In genomic region chr12:104177663-104178501, GRCh38 we compare ENCODE assay signal across 8 cellular contexts. TPM values are rescaled to one million over a fixed set of nuclear protein-coding genes. Genes with fewer than 3 reads are reported as not detected.
DNase-seq lines count a peak whose midpoint lies in the region; ATAC-seq lines count a peak whose summit lies in the region.

No MANE protein-coding gene starts in this region.

- H3K27ac Mint-ChIP-seq in activated CD4-positive, alpha-beta memory T cell treated with anti-CD3 and anti-CD28 coated beads, Interleukin-2, amount 10 ng/mL, durations not matched to agents 7 days and 5 days: no peak overlapping the region

- ATAC-seq in right cardiac atrium (peak; percentile 91 to 93), HG02610 (IDR thresholded peaks at IDR 0.05; ENCODE audit: unreplicated experiment) (no peak), GM18858 (IDR thresholded peaks at IDR 0.05; ENCODE audit: unreplicated experiment) (no peak)
- peak; percentile 59 for ATAC-seq in stimulated activated naive CD8-positive, alpha-beta T cell treated with anti-CD3 and anti-CD28 coated beads, Interleukin-15, Interleukin-2, amounts not matched to agents 100 U/mL and 50 U/mL, for 24 hours

- no peaks in the 10 kb centered on the region for H3K36me3 Mint-ChIP-seq in activated CD4-positive, alpha-beta memory T cell treated with anti-CD3 and anti-CD28 coated beads, Interleukin-2, amount 10 ng/mL, durations not matched to agents 7 days and 5 days (ENCODE audit: low read depth)

- CTCF ChIA-PET in activated CD4-positive, alpha-beta memory T cell treated with anti-CD3 and anti-CD28 coated beads, Interleukin-2, amount 10 ng/mL, durations not matched to agents 7 days and 5 days (lab: Charles Lee): interaction anchor here (0.6 kb wide), 1 partner anchor 114 kb away, joined by 5 read pairs; no protein-coding TSS in a partner anchor

- no peak overlapping the region for H3K4me3 ChIP-seq in right cardiac atrium (ENCODE audit: low read length)

- no peaks in the 10 kb centered on the region for H3K27me3 ChIP-seq in right cardiac atrium (ENCODE audit: control insufficient read depth, insufficient read depth)

- peak; percentile 86 for DNase-seq in A172 (ENCODE audit: low spot score)
- DNase-seq in HT1080 (ENCODE audit: low read depth): peak; percentile 91
- DNase-seq in activated CD4-positive, alpha-beta memory T cell treated with anti-CD3 and anti-CD28 coated beads, Interleukin-2, amount 10 ng/mL, durations not matched to agents 7 days and 5 days: peak; percentile 46
- peak; percentile 84 to 94 (median 86) for DNase-seq in right cardiac atrium
- peak; percentile 19 for DNase-seq in stimulated activated naive CD8-positive, alpha-beta T cell treated with anti-CD3 and anti-CD28 coated beads, Interleukin-15, Interleukin-2, amounts not matched to agents 100 U/mL and 50 U/mL, for 24 hours
- no peak for DNase-seq in NAMALWA (ENCODE audit: low spot score)

- peak overlapping the region; percentile 51 for H3K27ac ChIP-seq in right cardiac atrium (ENCODE audit: low read length)

- no peak overlapping the region for H3K4me3 Mint-ChIP-seq in activated CD4-positive, alpha-beta memory T cell treated with anti-CD3 and anti-CD28 coated beads, Interleukin-2, amount 10 ng/mL, durations not matched to agents 7 days and 5 days

- WGBS in right cardiac atrium: 28% methylated on average over 8 of the region's 8 CpGs

- intact Hi-C loops in right cardiac atrium (cut with DNase I): no loop called here

- peaks cover 19% of the 10 kb centered on the region for H3K4me1 Mint-ChIP-seq in activated CD4-positive, alpha-beta memory T cell treated with anti-CD3 and anti-CD28 coated beads, Interleukin-2, amount 10 ng/mL, durations not matched to agents 7 days and 5 days

- no peaks in the 10 kb centered on the region for H3K9me3 ChIP-seq in right cardiac atrium (ENCODE audit: control insufficient read depth, low read length)

- POLR2A ChIA-PET in activated CD4-positive, alpha-beta memory T cell treated with anti-CD3 and anti-CD28 coated beads, Interleukin-2, amount 10 ng/mL, durations not matched to agents 7 days and 5 days (lab: Charles Lee): interaction anchor here (1.0 kb wide), 1 partner anchor 40 kb away, joined by 4 read pairs; the partner anchor contains the start of gene NFYB

- H3K4me1 ChIP-seq in right cardiac atrium (ENCODE audit: control insufficient read depth, insufficient read depth, low read length): no peaks in the 10 kb centered on the region

- no peaks in the 10 kb centered on the region for H3K9me3 Mint-ChIP-seq in activated CD4-positive, alpha-beta memory T cell treated with anti-CD3 and anti-CD28 coated beads, Interleukin-2, amount 10 ng/mL, durations not matched to agents 7 days and 5 days

- peaks cover 10% of the 10 kb centered on the region for H3K27me3 Mint-ChIP-seq in activated CD4-positive, alpha-beta memory T cell treated with anti-CD3 and anti-CD28 coated beads, Interleukin-2, amount 10 ng/mL, durations not matched to agents 7 days and 5 days

RNA-seq across cellular contexts. Expression of gene TXNRD1, which starts 37.7 kb away (rescaled TPM):
- 618 and 939 TPM in 2 replicates for total RNA-seq in A172 (2014; rRNA removed; shearing (Covaris generic))
- total RNA-seq in HT1080 (2014; rRNA removed; shearing (Covaris generic)): 340 and 396 TPM in 2 replicates
- 322 and 364 TPM in 2 replicates for polyA plus RNA-seq in HT1080 (2015; cell fraction: cytosol; rRNA removed)
- polyA plus RNA-seq in HT1080 (2015; cell fraction: nucleus; rRNA removed): 328 and 396 TPM in 2 replicates
- 100 to 1,000 TPM; 108 to 112 TPM for total RNA-seq in activated CD4-positive, alpha-beta memory T cell treated with anti-CD3 and anti-CD28 coated beads, Interleukin-2, amount 10 ng/mL, durations not matched to agents 7 days and 5 days
- 100 to 1,000 TPM; 118 to 187 (median 148) TPM for total RNA-seq in right cardiac atrium
- polyA plus RNA-seq in right cardiac atrium: 57.9 TPM

RNA-seq across cellular contexts. Expression of gene NFYB, which starts 39.9 kb away (rescaled TPM):
- total RNA-seq in A172 (2014; rRNA removed; shearing (Covaris generic)): 33.6 and 34.9 TPM in 2 replicates
- total RNA-seq in HT1080 (2014; rRNA removed; shearing (Covaris generic)): 12.2 and 17.2 TPM in 2 replicates
- polyA plus RNA-seq in HT1080 (2015; cell fraction: cytosol; rRNA removed): 14.1 and 17.2 TPM in 2 replicates
- 22.4 and 23.5 TPM in 2 replicates for polyA plus RNA-seq in HT1080 (2015; cell fraction: nucleus; rRNA removed)
- 10 to 100 TPM; 22.3 to 22.7 TPM for total RNA-seq in activated CD4-positive, alpha-beta memory T cell treated with anti-CD3 and anti-CD28 coated beads, Interleukin-2, amount 10 ng/mL, durations not matched to agents 7 days and 5 days
- total RNA-seq in right cardiac atrium: 10 to 100 TPM; 38.7 to 57.9 (median 48.6) TPM
- polyA plus RNA-seq in right cardiac atrium: 36.6 TPM

Comparison
In these comparisons a context has a peak if more than half of its experiments do, and no peak if none do; other contexts are left out.
1. ATAC-seq: peak in right cardiac atrium (2 of 2) and stimulated activated naive CD8-positive, alpha-beta T cell treated with anti-CD3 and anti-CD28 coated beads, Interleukin-15, Interleukin-2, amounts not matched to agents 100 U/mL and 50 U/mL, for 24 hours (single experiment); none in HG02610 (single experiment) and GM18858 (single experiment).